Comparison of ENCODE assay signal across 14 cellular contexts in the genomic region with DNA sequence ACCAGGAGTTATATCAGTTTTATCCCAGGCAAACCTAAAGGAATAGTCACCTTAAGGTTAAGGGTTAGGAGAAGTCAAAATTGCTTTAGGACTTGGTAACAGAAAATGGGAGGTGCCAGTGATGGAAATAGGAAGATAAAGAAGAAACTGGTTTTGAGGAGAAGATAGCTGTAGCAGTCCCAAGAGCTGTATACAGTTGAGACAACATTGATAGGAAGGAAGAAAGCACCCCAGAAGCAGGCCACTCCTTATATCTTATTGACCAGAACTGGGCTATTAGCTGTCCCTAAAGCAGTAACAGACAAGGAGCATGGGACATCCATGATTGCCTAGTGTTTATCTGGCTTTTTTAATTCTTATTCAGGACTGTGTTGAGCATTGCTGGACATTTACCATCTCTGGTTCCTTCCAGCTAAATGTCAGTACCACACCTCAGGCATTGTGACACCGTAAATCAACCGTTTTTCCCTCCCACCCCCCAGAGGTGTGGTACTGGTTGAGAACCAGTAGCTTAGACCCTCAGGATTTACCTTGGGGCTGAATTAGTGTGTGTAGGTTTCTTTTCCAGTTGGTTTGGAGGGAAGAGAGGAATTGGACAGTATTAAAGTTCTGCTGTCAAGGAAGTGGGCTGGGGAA. TPM values are rescaled to one million over a fixed set of nuclear protein-coding genes. Genes with fewer than 3 reads are reported as not detected.
DNase-seq lines count a peak whose midpoint lies in the region; ATAC-seq, FAIRE-seq and TF ChIP-seq lines count a peak whose summit lies in the region.
"Had no signal": no experiment of that assay in that cellular context is flagged by ENCODE, and none has a peak within 500 bp of the region (broad histone marks: within the 10 kb centered on the region; RNA-seq: fewer than 3 reads in every experiment).

No MANE protein-coding gene starts in this region.

- H3K79me2 ChIP-seq in GM12878 (ENCODE audit: control insufficient read depth, insufficient read depth, low read length) = peaks cover 36% of the 10 kb centered on the region
- H3K79me2 ChIP-seq: parathyroid adenoma had no signal

- H3K4me1 Mint-ChIP-seq in activated CD4-positive, alpha-beta T cell treated with anti-CD3 and anti-CD28 coated beads for 36 hours = peaks cover 17% of the 10 kb centered on the region
- peaks cover 37% of the 10 kb centered on the region for H3K4me1 Mint-ChIP-seq in activated CD4-positive, alpha-beta T cell treated with anti-CD3 and anti-CD28 coated beads, Interleukin-2, amount 10 ng/mL, durations not matched to agents 7 days and 5 days
- H3K4me1 Mint-ChIP-seq in neural crest cell = peaks cover 24% of the 10 kb centered on the region

- TF ChIP-seq POLR2A in NB4 (IDR thresholded peaks at IDR 0.05; ENCODE audit: extremely low read depth, insufficient read length) (no peak), GM12878 (IDR thresholded peaks at IDR 0.05; ENCODE audit: low read depth, low read length) (no peak)

- 100% methylated on average over 2 of the region's 2 CpGs for WGBS in GM12878 (ENCODE audit: insufficient coverage, insufficient replicate concordance, low lambda C conversion rate, missing lambda C conversion rate)

- no peaks in the 10 kb centered on the region for H3K27me3 ChIP-seq in GM12878 (replicated peaks in 1 of 2; ENCODE audit: control insufficient read depth in 2 of 2, insufficient read depth in 2 of 2, low read length in 1 of 2)

- peak overlapping the region; percentile 22 for H3K4me3 Mint-ChIP-seq in activated CD4-positive, alpha-beta T cell treated with anti-CD3 and anti-CD28 coated beads for 36 hours
- no peak overlapping the region for H3K4me3 Mint-ChIP-seq in activated CD4-positive, alpha-beta T cell treated with anti-CD3 and anti-CD28 coated beads, Interleukin-2, amount 10 ng/mL, durations not matched to agents 7 days and 5 days
- H3K4me3 Mint-ChIP-seq in neural crest cell = peak overlapping the region; percentile 24

- H2AFZ ChIP-seq in GM12878 (ENCODE audit: control insufficient read depth, low read depth, low read length) = no peak overlapping the region

- no peak overlapping the region for H3K9ac ChIP-seq in GM12878 (ENCODE audit: control insufficient read depth, insufficient read depth, low read length)
- H3K9ac ChIP-seq: parathyroid adenoma had no signal

- no peak overlapping the region for H3K27ac Mint-ChIP-seq in activated CD4-positive, alpha-beta T cell treated with anti-CD3 and anti-CD28 coated beads for 36 hours
- no peak overlapping the region for H3K27ac Mint-ChIP-seq in activated CD4-positive, alpha-beta T cell treated with anti-CD3 and anti-CD28 coated beads, Interleukin-2, amount 10 ng/mL, durations not matched to agents 7 days and 5 days
- no peak overlapping the region for H3K27ac Mint-ChIP-seq in neural crest cell (ENCODE audit: unreplicated experiment)

- H3K36me3 ChIP-seq in GM12878 (ENCODE audit: control insufficient read depth in 2 of 2, insufficient read depth in 2 of 2, low read length in 1 of 2) = no peaks in the 10 kb centered on the region

- in situ Hi-C loops in GM12878 (cut with MboI) (loop anchor here (10.0 kb wide), 1 partner anchor 525 kb away; no protein-coding TSS in a partner anchor), G401 (cut with HindIII; ENCODE audit: low sequenced_read_pairs) (no loop called here)

- H3K27ac ChIP-seq in GM12878 (ENCODE audit: control insufficient read depth, insufficient read depth) = no peak overlapping the region
- H3K27ac ChIP-seq: parathyroid adenoma had no signal

- RAD21 ChIA-PET in GM12878 (lab: Charles Lee; ENCODE audit: unreplicated experiment) = interaction anchor here (0.6 to 1.3 kb wide), 4 partner anchors 17 to 573 kb away, joined by 3 read pairs; a partner anchor contains a TSS

- DNase-seq in activated CD4-positive, alpha-beta T cell treated with anti-CD3 and anti-CD28 coated beads for 36 hours = no peak
- DNase-seq in activated CD4-positive, alpha-beta T cell treated with anti-CD3 and anti-CD28 coated beads, Interleukin-2, amount 10 ng/mL, durations not matched to agents 7 days and 5 days = no peak
- no peak for DNase-seq in NB4 (ENCODE audit: low read depth)
- DNase-seq in GM12878 (ENCODE audit: low read depth, low spot score) = no peak
- no peak for DNase-seq in neural crest cell (ENCODE audit: low read depth, low spot score)
- DNase-seq in G401 (ENCODE audit: low spot score) = no peak
- DNase-seq: activated CD4-positive, alpha-beta T cell treated with anti-CD3 and anti-CD28 coated beads for 48 hours; dermis blood vessel endothelial cell; mesendoderm; NCI-H1694; RPMI8226 had no signal

- CTCF ChIA-PET in activated CD4-positive, alpha-beta T cell treated with anti-CD3 and anti-CD28 coated beads for 36 hours (lab: Charles Lee) = no interaction called here
- CTCF ChIA-PET in activated CD4-positive, alpha-beta T cell treated with anti-CD3 and anti-CD28 coated beads, Interleukin-2, amount 10 ng/mL, durations not matched to agents 7 days and 5 days (lab: Charles Lee) = no interaction called here
- CTCF ChIA-PET in GM12878 (lab: Yijun Ruan, JAX) = interaction anchor here (0.5 to 1.5 kb wide), 5 partner anchors 16 to 525 kb away, joined by 3 to 4 read pairs (median 3); no protein-coding TSS in a partner anchor

- no peak for TF ChIP-seq EP300 in GM12878 (IDR thresholded peaks at IDR 0.05; ENCODE audit: borderline replicate concordance in 1 of 2, control insufficient read depth in 1 of 2, low read depth in 2 of 2, low read length in 2 of 2)

- no peaks in the 10 kb centered on the region for H3K9me3 Mint-ChIP-seq in activated CD4-positive, alpha-beta T cell treated with anti-CD3 and anti-CD28 coated beads for 36 hours (ENCODE audit: low read depth)
- H3K9me3 Mint-ChIP-seq in activated CD4-positive, alpha-beta T cell treated with anti-CD3 and anti-CD28 coated beads, Interleukin-2, amount 10 ng/mL, durations not matched to agents 7 days and 5 days = no peaks in the 10 kb centered on the region
- H3K9me3 Mint-ChIP-seq in neural crest cell = no peaks in the 10 kb centered on the region

- no peaks in the 10 kb centered on the region for H3K9me3 ChIP-seq in GM12878 (replicated peaks; ENCODE audit: control insufficient read depth, insufficient read depth, low read length)

- POLR2A ChIA-PET in activated CD4-positive, alpha-beta T cell treated with anti-CD3 and anti-CD28 coated beads for 36 hours (lab: Charles Lee) = no interaction called here
- POLR2A ChIA-PET in activated CD4-positive, alpha-beta T cell treated with anti-CD3 and anti-CD28 coated beads, Interleukin-2, amount 10 ng/mL, durations not matched to agents 7 days and 5 days (lab: Charles Lee) = no interaction called here
- POLR2A ChIA-PET in GM12878 (lab: Charles Lee) = no interaction called here

- no peak for TF ChIP-seq CTCF in NB4 (IDR thresholded peaks at IDR 0.05; ENCODE audit: low read depth, low read length)
- no peak for TF ChIP-seq CTCF in GM12878 (IDR thresholded peaks at IDR 0.05 in 2 of 3, conservative IDR thresholded peaks at IDR 0.05 in 1 of 3; ENCODE audit: control insufficient read depth in 2 of 3, extremely low read depth in 1 of 3, insufficient read depth in 1 of 3, low read depth in 3 of 3, low read length in 3 of 3)
- no peak for TF ChIP-seq CTCF in neural crest cell (conservative IDR thresholded peaks at IDR 0.05)

- H3K27me3 Mint-ChIP-seq in activated CD4-positive, alpha-beta T cell treated with anti-CD3 and anti-CD28 coated beads for 36 hours = no peaks in the 10 kb centered on the region
- H3K27me3 Mint-ChIP-seq in activated CD4-positive, alpha-beta T cell treated with anti-CD3 and anti-CD28 coated beads, Interleukin-2, amount 10 ng/mL, durations not matched to agents 7 days and 5 days = no peaks in the 10 kb centered on the region
- peaks cover 4% of the 10 kb centered on the region for H3K27me3 Mint-ChIP-seq in neural crest cell (ENCODE audit: low read depth)

- no peak for ATAC-seq in activated CD4-positive, alpha-beta T cell treated with anti-CD3 and anti-CD28 coated beads for 36 hours
- ATAC-seq in GM12878 (no peak), HG02885 (IDR thresholded peaks at IDR 0.05; ENCODE audit: poor library complexity, unreplicated experiment) (no peak), GM21360 (IDR thresholded peaks at IDR 0.05; ENCODE audit: unreplicated experiment) (no peak)

- SMC1A ChIA-PET in GM12878 (lab: Charles Lee; ENCODE audit: uncharacterized antibody, unreplicated experiment) = interaction anchor here (0.7 to 1.5 kb wide), 2 partner anchors 9 to 804 kb away, joined by 4 read pairs; a partner anchor contains a TSS

- H3K4me3 ChIP-seq in NB4 (ENCODE audit: low read depth, low read length) (peak overlapping the region; percentile 87), GM12878 (no peak overlapping the region)

- H3K36me3 Mint-ChIP-seq in activated CD4-positive, alpha-beta T cell treated with anti-CD3 and anti-CD28 coated beads for 36 hours (ENCODE audit: low read depth) = peaks cover 18% of the 10 kb centered on the region
- peaks cover 2% of the 10 kb centered on the region for H3K36me3 Mint-ChIP-seq in activated CD4-positive, alpha-beta T cell treated with anti-CD3 and anti-CD28 coated beads, Interleukin-2, amount 10 ng/mL, durations not matched to agents 7 days and 5 days (ENCODE audit: low read depth)
- H3K36me3 Mint-ChIP-seq in neural crest cell (ENCODE audit: low read depth) = peaks cover 2% of the 10 kb centered on the region

- H3K4me2 ChIP-seq in GM12878 (ENCODE audit: control insufficient read depth, insufficient read depth) = peak overlapping the region; percentile 47

- no peaks in the 10 kb centered on the region for H3K4me1 ChIP-seq in GM12878 (ENCODE audit: control insufficient read depth, insufficient read depth, low read length)

- intact Hi-C loops in activated CD4-positive, alpha-beta T cell treated with anti-CD3 and anti-CD28 coated beads for 36 hours (cut with DNase I, micrococcal nuclease) = loop anchor here (2.0 to 5.0 kb wide), 5 partner anchors 97 to 803 kb away; a partner anchor contains a TSS
- intact Hi-C loops in GM12878 (cut with micrococcal nuclease; ENCODE audit: unreplicated experiment) = loop anchor here (5.0 to 10.0 kb wide), 4 partner anchors 227 to 803 kb away; a partner anchor contains a TSS

- BruUV-seq in GM12878 (replicated peaks; lab: Mats Ljungman, UMichigan) = no TSS peak

- TF ChIP-seq RAD21 in GM12878 (IDR thresholded peaks at IDR 0.05; ENCODE audit: insufficient read depth, low read depth, low read length) = no peak

- FAIRE-seq in GM12878 (lab: Jason Lieb, UNC) = peak; percentile 31

- H4K20me1 ChIP-seq in GM12878 (ENCODE audit: control insufficient read depth, insufficient read depth) = no peaks in the 10 kb centered on the region

RNA-seq across cellular contexts. Expression of a gene that starts 2.0 kb away (rescaled TPM):
- 10 to 100 TPM; 38.5 to 48.1 TPM for total RNA-seq in activated CD4-positive, alpha-beta T cell treated with anti-CD3 and anti-CD28 coated beads for 36 hours
- 10 to 100 TPM; 36.3 to 39.2 TPM for total RNA-seq in activated CD4-positive, alpha-beta T cell treated with anti-CD3 and anti-CD28 coated beads, Interleukin-2, amount 10 ng/mL, durations not matched to agents 7 days and 5 days
- total RNA-seq in GM12878 (2013; cell fraction: nucleolus; rRNA removed) = 17.0 and 19.7 TPM in 2 replicates
- total RNA-seq in GM12878 (2014; rRNA removed) (6.3 and 7.0 TPM in 2 replicates), GM12878 (2014; rRNA removed; fragmentation: Illumina TruSeq; extraction: Trizol) (11.5 TPM in 2 replicates), GM12878 (2021) (27.5 and 30.2 TPM in 2 replicates), neural crest cell (50.0 and 51.2 TPM in 2 replicates)
- polyA plus RNA-seq in GM12878 (2011; ENCODE audit: low read depth) = 11.8 TPM
- polyA plus RNA-seq in GM12878 (2011; rRNA removed) (11.0 and 21.5 TPM in 2 replicates), GM12878 (2014; fragmentation: Illumina TruSeq; extraction: Trizol) (38.4 and 57.5 TPM in 2 replicates), GM12878 (2014; fragmentation: Nextera tagmentation; extraction: Ambion mirVana) (10 to 100 TPM in 1 of 2 experiments, 1 to 10 TPM in 1; 7.0 to 12.5 TPM), GM12878 (2014; rRNA removed) (9.0 and 10.2 TPM in 2 replicates), GM12878 (2016; fragmentation: Nextera tagmentation; extraction: Ambion mirVana) (10 to 100 TPM; 23.8 to 25.4 TPM)
- 2.6 and 3.8 TPM in 2 replicates for polyA plus RNA-seq in GM12878 (2011; cell fraction: cytosol; rRNA removed)
- 4.5 and 4.7 TPM in 2 replicates for polyA plus RNA-seq in GM12878 (2011; cell fraction: nucleus; rRNA removed)
- polyA plus RNA-seq in GM12878 (2012) = 32.0 and 37.9 TPM in 2 replicates
- polyA minus RNA-seq in GM12878 (2011; rRNA and poly(A)+ RNA removed) = 2.1 and 2.3 TPM in 2 replicates
- 1.9 and 2.4 TPM in 2 replicates for polyA minus RNA-seq in GM12878 (2011; cell fraction: cytosol; rRNA and poly(A)+ RNA removed)
- polyA minus RNA-seq in GM12878 (2011; cell fraction: nucleus; rRNA and poly(A)+ RNA removed) = 3.4 and 3.9 TPM in 2 replicates
- 45.0 and 58.6 TPM in 2 replicates for total RNA-seq in G401 (2014; rRNA removed; shearing (Covaris generic))
